1 cellular context compared by ENCODE assay signal in the genomic region with DNA sequence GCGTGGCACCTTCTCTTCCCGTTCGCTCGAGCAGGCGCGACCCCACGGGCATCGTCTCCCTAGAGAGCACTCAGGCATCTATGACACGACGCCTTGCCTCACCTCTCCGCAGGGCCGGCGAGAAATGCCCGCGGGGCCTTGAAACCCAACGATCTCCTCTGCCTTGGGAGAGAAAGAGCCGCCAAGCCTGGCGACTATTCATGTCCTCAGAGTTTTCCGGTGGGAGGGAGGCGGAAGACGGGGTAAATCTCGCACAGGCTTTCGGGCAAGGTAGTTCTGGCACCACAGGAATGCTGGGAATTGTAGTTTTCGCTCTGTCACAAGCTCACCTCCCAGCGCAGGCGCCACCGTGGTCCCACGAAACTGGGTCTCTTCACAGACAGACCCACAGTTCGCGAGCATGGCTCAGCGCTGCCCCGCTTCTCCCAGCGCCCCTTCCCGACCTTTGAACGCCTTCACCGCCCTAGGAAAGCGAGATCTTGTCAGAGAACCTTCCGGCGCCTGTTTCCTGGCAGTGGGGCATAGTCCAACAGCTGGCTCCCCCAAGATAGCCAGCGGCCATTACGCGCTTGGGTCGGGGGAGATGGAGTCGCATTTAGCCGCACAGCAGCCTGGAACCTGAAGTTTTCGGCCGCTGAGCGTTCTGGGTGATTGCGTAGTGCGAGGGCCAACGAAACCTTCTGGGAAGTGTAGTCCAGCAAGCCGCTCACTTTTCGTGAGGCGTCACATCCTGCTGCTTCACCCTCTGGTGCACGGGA.
TF ChIP-seq lines count a peak whose summit lies in the region.

A gene with protein sequence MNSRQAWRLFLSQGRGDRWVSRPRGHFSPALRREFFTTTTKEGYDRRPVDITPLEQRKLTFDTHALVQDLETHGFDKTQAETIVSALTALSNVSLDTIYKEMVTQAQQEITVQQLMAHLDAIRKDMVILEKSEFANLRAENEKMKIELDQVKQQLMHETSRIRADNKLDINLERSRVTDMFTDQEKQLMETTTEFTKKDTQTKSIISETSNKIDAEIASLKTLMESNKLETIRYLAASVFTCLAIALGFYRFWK (minus strand): TSS at position 597 of the 758 bp plus-strand sequence. CDS start 395 bp downstream, at position 202.

TF ChIP-seq in HepG2, 621 proteins besides CTCF, POLR2A, EP300 and RAD21 (continued from another document and continues in another):
- TF ChIP-seq ZIK1 (CRISPR knock-in tag; IDR thresholded peaks at IDR 0.05; ENCODE audit: borderline replicate concordance, low read depth) (peak; percentile 24; the same call in 1 of the 2 replicates), ZNF138 (CRISPR knock-in tag; IDR thresholded peaks at IDR 0.05; ENCODE audit: low read depth) (no peak), KLF11 (CRISPR knock-in tag; IDR thresholded peaks at IDR 0.05) (0 out of 2 replicates have a peak, but pooled peaks have one; percentile 71), KAT2B (IDR thresholded peaks at IDR 0.05; ENCODE audit: borderline replicate concordance, low read depth, low read length) (no peak), PPARG (CRISPR knock-in tag; conservative IDR thresholded peaks at IDR 0.05) (0 out of 2 replicates have a peak, but pooled peaks have one; percentile 24), PAWR (CRISPR knock-in tag; IDR thresholded peaks at IDR 0.05; ENCODE audit: borderline replicate concordance) (no peak), PHF8 (CRISPR knock-in tag; IDR thresholded peaks at IDR 0.05) (peak; percentile 90), IRX3 (CRISPR knock-in tag; IDR thresholded peaks at IDR 0.05; ENCODE audit: borderline replicate concordance, low read depth) (no peak), BRCA1 (CRISPR knock-in tag; IDR thresholded peaks at IDR 0.05) (peak; percentile 22; the same call in 1 of the 2 replicates), SP140L (CRISPR knock-in tag; IDR thresholded peaks at IDR 0.05; ENCODE audit: borderline replicate concordance) (no peak), ATM (IDR thresholded peaks at IDR 0.05; ENCODE audit: borderline replicate concordance) (no peak), GLI4 (CRISPR knock-in tag; IDR thresholded peaks at IDR 0.05; ENCODE audit: borderline replicate concordance) (no peak; the same call in 1 of the 2 replicates), ZNF136 (CRISPR knock-in tag; IDR thresholded peaks at IDR 0.05; ENCODE audit: low read depth) (0 out of 2 replicates have a peak, but pooled peaks have one; percentile 25), ZNF773 (CRISPR knock-in tag; IDR thresholded peaks at IDR 0.05; ENCODE audit: borderline replicate concordance) (no peak), ZNF264 (CRISPR knock-in tag; IDR thresholded peaks at IDR 0.05) (no peak), ZNF558 (CRISPR knock-in tag; IDR thresholded peaks at IDR 0.05; ENCODE audit: borderline replicate concordance) (peak; percentile 88; the same call in 1 of the 2 replicates), ZFP36L2 (CRISPR knock-in tag; IDR thresholded peaks at IDR 0.05) (no peak), STAT5B (CRISPR knock-in tag; IDR thresholded peaks at IDR 0.05) (0 out of 2 replicates have a peak, but pooled peaks have one; percentile 28), ZBTB1 (CRISPR knock-in tag; IDR thresholded peaks at IDR 0.05; ENCODE audit: borderline replicate concordance) (no peak), RFX1 (IDR thresholded peaks at IDR 0.05) (no peak), ATAD3A (CRISPR knock-in tag; IDR thresholded peaks at IDR 0.05) (no peak), FOSL1 (CRISPR knock-in tag; IDR thresholded peaks at IDR 0.05; ENCODE audit: borderline replicate concordance) (no peak), ELF4 (CRISPR knock-in tag; IDR thresholded peaks at IDR 0.05; ENCODE audit: borderline replicate concordance) (peak; percentile 62; the same call in 1 of the 2 replicates), FOSL2 (CRISPR knock-in tag; IDR thresholded peaks at IDR 0.05) (peak; percentile 54), ZNF607 (CRISPR knock-in tag; IDR thresholded peaks at IDR 0.05; ENCODE audit: borderline replicate concordance) (peak; percentile 68; the same call in 1 of the 2 replicates), ZNF296 (CRISPR knock-in tag; conservative IDR thresholded peaks at IDR 0.05) (no peak), NFKBIZ (CRISPR knock-in tag; IDR thresholded peaks at IDR 0.05) (peak; percentile 58; the same call in 1 of the 2 replicates), ZBTB38 (CRISPR knock-in tag; IDR thresholded peaks at IDR 0.05) (peak; percentile 54; the same call in 1 of the 2 replicates), SALL1 (CRISPR knock-in tag; IDR thresholded peaks at IDR 0.05) (peak; percentile 89; the same call in 1 of the 2 replicates), ZNF484 (CRISPR knock-in tag; IDR thresholded peaks at IDR 0.05; ENCODE audit: borderline replicate concordance, low read depth) (no peak), AHR (CRISPR knock-in tag; IDR thresholded peaks at IDR 0.05) (peak; percentile 32; the same call in 1 of the 2 replicates), ZNF124 (CRISPR knock-in tag; IDR thresholded peaks at IDR 0.05) (0 out of 2 replicates have a peak, but pooled peaks have one; percentile 22), HDAC6 (IDR thresholded peaks at IDR 0.05; ENCODE audit: low read depth, low read length) (no peak)
- TF ChIP-seq, protein P1, sequence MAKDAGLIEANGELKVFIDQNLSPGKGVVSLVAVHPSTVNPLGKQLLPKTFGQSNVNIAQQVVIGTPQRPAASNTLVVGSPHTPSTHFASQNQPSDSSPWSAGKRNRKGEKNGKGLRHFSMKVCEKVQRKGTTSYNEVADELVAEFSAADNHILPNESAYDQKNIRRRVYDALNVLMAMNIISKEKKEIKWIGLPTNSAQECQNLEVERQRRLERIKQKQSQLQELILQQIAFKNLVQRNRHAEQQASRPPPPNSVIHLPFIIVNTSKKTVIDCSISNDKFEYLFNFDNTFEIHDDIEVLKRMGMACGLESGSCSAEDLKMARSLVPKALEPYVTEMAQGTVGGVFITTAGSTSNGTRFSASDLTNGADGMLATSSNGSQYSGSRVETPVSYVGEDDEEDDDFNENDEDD (CRISPR knock-in tag; IDR thresholded peaks at IDR 0.05; ENCODE audit: borderline replicate concordance) = peak; percentile 45; the same call in 1 of the 2 replicates
- TF ChIP-seq, protein P2, sequence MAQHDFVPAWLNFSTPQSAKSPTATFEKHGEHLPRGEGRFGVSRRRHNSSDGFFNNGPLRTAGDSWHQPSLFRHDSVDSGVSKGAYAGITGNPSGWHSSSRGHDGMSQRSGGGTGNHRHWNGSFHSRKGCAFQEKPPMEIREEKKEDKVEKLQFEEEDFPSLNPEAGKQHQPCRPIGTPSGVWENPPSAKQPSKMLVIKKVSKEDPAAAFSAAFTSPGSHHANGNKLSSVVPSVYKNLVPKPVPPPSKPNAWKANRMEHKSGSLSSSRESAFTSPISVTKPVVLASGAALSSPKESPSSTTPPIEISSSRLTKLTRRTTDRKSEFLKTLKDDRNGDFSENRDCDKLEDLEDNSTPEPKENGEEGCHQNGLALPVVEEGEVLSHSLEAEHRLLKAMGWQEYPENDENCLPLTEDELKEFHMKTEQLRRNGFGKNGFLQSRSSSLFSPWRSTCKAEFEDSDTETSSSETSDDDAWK (CRISPR knock-in tag; IDR thresholded peaks at IDR 0.05) = no peak
- TF ChIP-seq, protein P3, sequence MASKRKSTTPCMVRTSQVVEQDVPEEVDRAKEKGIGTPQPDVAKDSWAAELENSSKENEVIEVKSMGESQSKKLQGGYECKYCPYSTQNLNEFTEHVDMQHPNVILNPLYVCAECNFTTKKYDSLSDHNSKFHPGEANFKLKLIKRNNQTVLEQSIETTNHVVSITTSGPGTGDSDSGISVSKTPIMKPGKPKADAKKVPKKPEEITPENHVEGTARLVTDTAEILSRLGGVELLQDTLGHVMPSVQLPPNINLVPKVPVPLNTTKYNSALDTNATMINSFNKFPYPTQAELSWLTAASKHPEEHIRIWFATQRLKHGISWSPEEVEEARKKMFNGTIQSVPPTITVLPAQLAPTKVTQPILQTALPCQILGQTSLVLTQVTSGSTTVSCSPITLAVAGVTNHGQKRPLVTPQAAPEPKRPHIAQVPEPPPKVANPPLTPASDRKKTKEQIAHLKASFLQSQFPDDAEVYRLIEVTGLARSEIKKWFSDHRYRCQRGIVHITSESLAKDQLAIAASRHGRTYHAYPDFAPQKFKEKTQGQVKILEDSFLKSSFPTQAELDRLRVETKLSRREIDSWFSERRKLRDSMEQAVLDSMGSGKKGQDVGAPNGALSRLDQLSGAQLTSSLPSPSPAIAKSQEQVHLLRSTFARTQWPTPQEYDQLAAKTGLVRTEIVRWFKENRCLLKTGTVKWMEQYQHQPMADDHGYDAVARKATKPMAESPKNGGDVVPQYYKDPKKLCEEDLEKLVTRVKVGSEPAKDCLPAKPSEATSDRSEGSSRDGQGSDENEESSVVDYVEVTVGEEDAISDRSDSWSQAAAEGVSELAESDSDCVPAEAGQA (IDR thresholded peaks at IDR 0.05; ENCODE audit: low read depth) = peak; percentile 91
- TF ChIP-seq, protein P3 (CRISPR knock-in tag; IDR thresholded peaks at IDR 0.05; ENCODE audit: borderline replicate concordance) = 0 out of 2 replicates have a peak, but pooled peaks have one; percentile 71
- TF ChIP-seq, protein P4, sequence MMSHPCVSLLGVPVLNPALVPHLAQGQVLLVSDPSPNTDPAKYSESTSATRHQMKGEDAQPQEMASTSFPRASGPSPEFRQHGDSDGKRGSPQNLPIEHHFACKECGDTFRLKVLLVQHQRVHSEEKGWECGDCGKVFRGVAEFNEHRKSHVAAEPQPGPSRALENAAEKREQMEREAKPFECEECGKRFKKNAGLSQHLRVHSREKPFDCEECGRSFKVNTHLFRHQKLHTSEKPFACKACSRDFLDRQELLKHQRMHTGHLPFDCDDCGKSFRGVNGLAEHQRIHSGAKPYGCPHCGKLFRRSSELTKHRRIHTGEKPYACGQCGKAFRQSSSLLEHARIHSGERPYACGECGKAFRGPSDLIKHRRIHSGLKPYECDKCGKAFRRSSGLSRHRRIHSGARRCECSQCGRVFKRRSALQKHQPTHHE (CRISPR knock-in tag; IDR thresholded peaks at IDR 0.05; ENCODE audit: borderline replicate concordance) = peak; percentile 75; the same call in 1 of the 2 replicates
- TF ChIP-seq, protein P5, sequence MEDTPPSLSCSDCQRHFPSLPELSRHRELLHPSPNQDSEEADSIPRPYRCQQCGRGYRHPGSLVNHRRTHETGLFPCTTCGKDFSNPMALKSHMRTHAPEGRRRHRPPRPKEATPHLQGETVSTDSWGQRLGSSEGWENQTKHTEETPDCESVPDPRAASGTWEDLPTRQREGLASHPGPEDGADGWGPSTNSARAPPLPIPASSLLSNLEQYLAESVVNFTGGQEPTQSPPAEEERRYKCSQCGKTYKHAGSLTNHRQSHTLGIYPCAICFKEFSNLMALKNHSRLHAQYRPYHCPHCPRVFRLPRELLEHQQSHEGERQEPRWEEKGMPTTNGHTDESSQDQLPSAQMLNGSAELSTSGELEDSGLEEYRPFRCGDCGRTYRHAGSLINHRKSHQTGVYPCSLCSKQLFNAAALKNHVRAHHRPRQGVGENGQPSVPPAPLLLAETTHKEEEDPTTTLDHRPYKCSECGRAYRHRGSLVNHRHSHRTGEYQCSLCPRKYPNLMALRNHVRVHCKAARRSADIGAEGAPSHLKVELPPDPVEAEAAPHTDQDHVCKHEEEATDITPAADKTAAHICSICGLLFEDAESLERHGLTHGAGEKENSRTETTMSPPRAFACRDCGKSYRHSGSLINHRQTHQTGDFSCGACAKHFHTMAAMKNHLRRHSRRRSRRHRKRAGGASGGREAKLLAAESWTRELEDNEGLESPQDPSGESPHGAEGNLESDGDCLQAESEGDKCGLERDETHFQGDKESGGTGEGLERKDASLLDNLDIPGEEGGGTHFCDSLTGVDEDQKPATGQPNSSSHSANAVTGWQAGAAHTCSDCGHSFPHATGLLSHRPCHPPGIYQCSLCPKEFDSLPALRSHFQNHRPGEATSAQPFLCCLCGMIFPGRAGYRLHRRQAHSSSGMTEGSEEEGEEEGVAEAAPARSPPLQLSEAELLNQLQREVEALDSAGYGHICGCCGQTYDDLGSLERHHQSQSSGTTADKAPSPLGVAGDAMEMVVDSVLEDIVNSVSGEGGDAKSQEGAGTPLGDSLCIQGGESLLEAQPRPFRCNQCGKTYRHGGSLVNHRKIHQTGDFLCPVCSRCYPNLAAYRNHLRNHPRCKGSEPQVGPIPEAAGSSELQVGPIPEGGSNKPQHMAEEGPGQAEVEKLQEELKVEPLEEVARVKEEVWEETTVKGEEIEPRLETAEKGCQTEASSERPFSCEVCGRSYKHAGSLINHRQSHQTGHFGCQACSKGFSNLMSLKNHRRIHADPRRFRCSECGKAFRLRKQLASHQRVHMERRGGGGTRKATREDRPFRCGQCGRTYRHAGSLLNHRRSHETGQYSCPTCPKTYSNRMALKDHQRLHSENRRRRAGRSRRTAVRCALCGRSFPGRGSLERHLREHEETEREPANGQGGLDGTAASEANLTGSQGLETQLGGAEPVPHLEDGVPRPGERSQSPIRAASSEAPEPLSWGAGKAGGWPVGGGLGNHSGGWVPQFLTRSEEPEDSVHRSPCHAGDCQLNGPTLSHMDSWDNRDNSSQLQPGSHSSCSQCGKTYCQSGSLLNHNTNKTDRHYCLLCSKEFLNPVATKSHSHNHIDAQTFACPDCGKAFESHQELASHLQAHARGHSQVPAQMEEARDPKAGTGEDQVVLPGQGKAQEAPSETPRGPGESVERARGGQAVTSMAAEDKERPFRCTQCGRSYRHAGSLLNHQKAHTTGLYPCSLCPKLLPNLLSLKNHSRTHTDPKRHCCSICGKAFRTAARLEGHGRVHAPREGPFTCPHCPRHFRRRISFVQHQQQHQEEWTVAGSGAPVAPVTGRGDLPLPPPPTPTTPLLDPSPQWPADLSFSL (CRISPR knock-in tag; IDR thresholded peaks at IDR 0.05) = no peak
- TF ChIP-seq, protein P6, sequence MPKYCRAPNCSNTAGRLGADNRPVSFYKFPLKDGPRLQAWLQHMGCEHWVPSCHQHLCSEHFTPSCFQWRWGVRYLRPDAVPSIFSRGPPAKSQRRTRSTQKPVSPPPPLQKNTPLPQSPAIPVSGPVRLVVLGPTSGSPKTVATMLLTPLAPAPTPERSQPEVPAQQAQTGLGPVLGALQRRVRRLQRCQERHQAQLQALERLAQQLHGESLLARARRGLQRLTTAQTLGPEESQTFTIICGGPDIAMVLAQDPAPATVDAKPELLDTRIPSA (CRISPR knock-in tag; IDR thresholded peaks at IDR 0.05; ENCODE audit: borderline replicate concordance) = peak; percentile 74; the same call in 1 of the 2 replicates
